Comparison of ENCODE assay signal across 8 cellular contexts in the genomic region with DNA sequence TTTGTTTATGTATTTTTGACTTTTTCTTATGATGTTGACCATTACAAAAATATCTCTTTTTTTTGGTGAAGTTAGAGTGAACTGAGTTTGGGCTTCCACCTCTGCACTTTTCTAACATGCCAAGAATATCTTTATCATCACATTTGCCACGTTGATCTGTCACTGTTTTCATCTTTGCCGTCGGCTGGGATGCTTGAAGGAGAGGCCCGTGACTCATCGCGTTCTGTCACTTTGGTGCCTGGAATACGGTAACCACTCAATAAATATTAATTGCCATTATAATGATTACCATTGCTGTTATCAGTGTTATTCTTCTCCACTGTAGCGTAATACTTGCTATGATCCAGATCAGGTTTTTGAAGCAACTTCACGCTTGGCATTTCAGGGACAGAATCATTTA.
"Had no signal": no experiment of that assay in that cellular context is flagged by ENCODE, and none has a peak within 500 bp of the region (broad histone marks: within the 10 kb centered on the region; RNA-seq: fewer than 3 reads in every experiment).

No MANE protein-coding gene starts in this region.

- H3K4me3 Mint-ChIP-seq: IgD-negative memory B cell had no signal

- H3K9ac ChIP-seq: KMS-11 had no signal

- H3K36me3 Mint-ChIP-seq: IgD-negative memory B cell had no signal

- H3K27ac Mint-ChIP-seq: IgD-negative memory B cell had no signal

- H3K27ac ChIP-seq: HL-60, KMS-11 had no signal

- H3K4me3 ChIP-seq: K562 had no signal

- ATAC-seq: HepG2, K562 had no signal

- H3K4me1 Mint-ChIP-seq: IgD-negative memory B cell had no signal

- DNase-seq: IMR-90, KBM-7, KG1 had no signal

- H3K4me2 ChIP-seq: KMS-11 had no signal
